ENCODE assay signal across 19 cellular contexts in genomic region chr4:77190053-77190452, GRCh38. TPM values are rescaled to one million over a fixed set of nuclear protein-coding genes. Genes with fewer than 3 reads are reported as not detected.
A peak's percentile ranks its signal among the peaks of the same experiment; 100 is the strongest.
DNase-seq lines count a peak whose midpoint lies in the region; ATAC-seq and TF ChIP-seq lines count a peak whose summit lies in the region.
"Had no signal": no experiment of that assay in that cellular context is flagged by ENCODE, and none has a peak within 500 bp of the region (broad histone marks: within the 10 kb centered on the region; RNA-seq: fewer than 3 reads in every experiment).

No MANE protein-coding gene starts in this region.

- no peaks in the 10 kb centered on the region for H4K20me1 ChIP-seq in hepatocyte (ENCODE audit: insufficient read depth, poor library complexity, severe bottlenecking)
- H4K20me1 ChIP-seq: BLaER1 treated with 17β-estradiol and CSF1 and Interleukin-3, amounts not matched to agents 10 nM and 100 nM had no signal

- H3K4me1 ChIP-seq in hepatocyte (ENCODE audit: insufficient read depth) (peaks cover 15% of the 10 kb centered on the region), sigmoid colon (no peaks in the 10 kb centered on the region), stomach (no peaks in the 10 kb centered on the region)
- H3K4me1 ChIP-seq: body of pancreas had no signal

- no peak for ATAC-seq in HG02885 (IDR thresholded peaks at IDR 0.05; ENCODE audit: poor library complexity, unreplicated experiment)
- ATAC-seq: body of pancreas, GM12878, heart right ventricle had no signal

- H3K27ac ChIP-seq in hepatocyte (peak overlapping the region; percentile 76), sigmoid colon (no peak overlapping the region), stomach (no peak overlapping the region)
- H3K27ac ChIP-seq: BLaER1 treated with 17β-estradiol and CSF1 and Interleukin-3, amounts not matched to agents 10 nM and 100 nM; body of pancreas; heart right ventricle; SJCRH30 had no signal

- no peak overlapping the region for H3K4me2 ChIP-seq in hepatocyte

- no peak for TF ChIP-seq CTCF in hepatocyte (IDR thresholded peaks at IDR 0.05; ENCODE audit: poor library complexity)
- TF ChIP-seq CTCF in sigmoid colon (IDR thresholded peaks at IDR 0.05), result no peak
- TF ChIP-seq CTCF in stomach (IDR thresholded peaks at IDR 0.05), result no peak

- DNase-seq in AG08395 (ENCODE audit: low spot score), result peak; percentile 19
- peak; percentile 83 for DNase-seq in HPDE6-E6E7 (ENCODE audit: extremely low spot score)
- peak; percentile 19 for DNase-seq in astrocyte of the hippocampus (ENCODE audit: low read depth, low spot score)
- DNase-seq in hepatocyte (ENCODE audit: low spot score), result peak; percentile 66
- no peak for DNase-seq in sigmoid colon
- DNase-seq in HUDEP-2 (lab: John Stamatoyannopoulos, UW; ENCODE audit: unreplicated experiment in 76 of 76), result no peak
- DNase-seq in stomach, result no peak
- DNase-seq: activated CD4-positive, alpha-beta T cell treated with anti-CD3 and anti-CD28 coated beads, Interleukin-2, amount 50 U/mL, for 1 hour; activated naive CD8-positive, alpha-beta T cell treated with anti-CD3 and anti-CD28 coated beads, Interleukin-2, amount 10 ng/mL, durations not matched to agents 7 days and 5 days; body of pancreas; endodermal cell; heart right ventricle; NCI-H774; stimulated activated CD4-positive, alpha-beta T cell treated with anti-CD3 and anti-CD28 coated beads, Interleukin-15, amount 100 ng/mL, for 24 hours had no signal

- intact Hi-C loops in sigmoid colon (cut with DNase I) (no loop called here), stomach (cut with DNase I; ENCODE audit: low total_unique reads) (no loop called here)

- TF ChIP-seq EP300 in sigmoid colon (IDR thresholded peaks at IDR 0.05), result no peak
- TF ChIP-seq EP300 in stomach (IDR thresholded peaks at IDR 0.05), result no peak

- no peaks in the 10 kb centered on the region for H3K36me3 ChIP-seq in hepatocyte (replicated peaks; ENCODE audit: insufficient read depth, low read depth)
- H3K36me3 ChIP-seq in sigmoid colon, result no peaks in the 10 kb centered on the region
- H3K36me3 ChIP-seq in stomach, result no peaks in the 10 kb centered on the region
- H3K36me3 ChIP-seq: BLaER1 treated with 17β-estradiol and CSF1 and Interleukin-3, amounts not matched to agents 10 nM and 100 nM; heart right ventricle; SJCRH30 had no signal

- H3K9me3 ChIP-seq in hepatocyte (ENCODE audit: low read depth) (no peaks in the 10 kb centered on the region), sigmoid colon (no peaks in the 10 kb centered on the region), stomach (no peaks in the 10 kb centered on the region)
- H3K9me3 ChIP-seq: BLaER1 treated with 17β-estradiol and CSF1 and Interleukin-3, amounts not matched to agents 10 nM and 100 nM; body of pancreas; heart right ventricle; SJCRH30 had no signal

- no peak overlapping the region for H2AFZ ChIP-seq in hepatocyte

- H3K4me3 ChIP-seq in hepatocyte (no peak overlapping the region), sigmoid colon (no peak overlapping the region), stomach (no peak overlapping the region)
- H3K4me3 ChIP-seq: BLaER1 treated with 17β-estradiol and CSF1 and Interleukin-3, amounts not matched to agents 10 nM and 100 nM; body of pancreas; GM12878; heart right ventricle; lung; SJCRH30 had no signal

- 62% methylated on average over 1 of the region's 1 CpG for WGBS in hepatocyte (ENCODE audit: low lambda C conversion rate, missing lambda C conversion rate)
- 95 to 97% methylated on average over 1 of the region's 1 CpG for WGBS in sigmoid colon, 2 donors
- WGBS in stomach, 5 donors, result 95 to 100% (median 97%) methylated on average over 1 of the region's 1 CpG

- H3K9me2 ChIP-seq in hepatocyte (replicated peaks; ENCODE audit: insufficient read depth), result no peaks in the 10 kb centered on the region

- no peaks in the 10 kb centered on the region for H3K27me3 ChIP-seq in hepatocyte
- H3K27me3 ChIP-seq in sigmoid colon, result no peaks in the 10 kb centered on the region
- H3K27me3 ChIP-seq in stomach, result peaks cover 0 to 3% (median 0%) of the 10 kb centered on the region in 3 donors
- H3K27me3 ChIP-seq: BLaER1 treated with 17β-estradiol and CSF1 and Interleukin-3, amounts not matched to agents 10 nM and 100 nM; body of pancreas; SJCRH30 had no signal

- no peak for TF ChIP-seq POLR2A in sigmoid colon (IDR thresholded peaks at IDR 0.05)
- no peak for TF ChIP-seq POLR2A in stomach (IDR thresholded peaks at IDR 0.05)

- H3K79me2 ChIP-seq in hepatocyte, result no peaks in the 10 kb centered on the region

RNA-seq across cellular contexts. Expression of gene CCNG2, which starts 33.0 kb away (rescaled TPM):
- total RNA-seq in hepatocyte, result 127 and 134 TPM in 2 replicates
- polyA plus RNA-seq in hepatocyte, result 69.8 and 73.8 TPM in 2 replicates
- total RNA-seq in sigmoid colon, result 10 to 100 TPM; 25.5 to 30.1 (median 25.7) TPM
- 10 to 100 TPM; 27.6 to 72.1 (median 49.9) TPM for polyA plus RNA-seq in sigmoid colon
- total RNA-seq in stomach, result 10 to 100 TPM in 4 of 5 donors, 1 to 10 TPM in 1; 1.2 to 62.8 (median 27.7) TPM
- polyA plus RNA-seq in stomach, result 10 to 100 TPM; 12.0 to 14.1 (median 12.7) TPM

Comparison
In these comparisons a context has a peak if more than half of its experiments do, and no peak if none do; other contexts are left out.
1. DNase-seq: peak in AG08395 (single experiment), HPDE6-E6E7 (single experiment), astrocyte of the hippocampus (single experiment) and hepatocyte (single experiment); none in sigmoid colon (single experiment), HUDEP-2 (0 of 76) and stomach (single experiment).